In genomic region chr17:46225274-46225794, GRCh38 we compare ENCODE assay signal across 1 cellular context.
A peak's percentile ranks its signal among the peaks of the same experiment; 100 is the strongest.
TF ChIP-seq lines count a peak whose summit lies in the region.
"Not testable (repeated sequence)": the region's sequence is repeated elsewhere in the genome, so short reads cannot be mapped to it uniquely, and the experiment has no call there.

No MANE protein-coding gene starts in this region.

TF ChIP-seq in HepG2, 621 proteins besides CTCF, POLR2A, EP300 and RAD21 (continued from another document):
- TF ChIP-seq ELF3 (CRISPR knock-in tag; IDR thresholded peaks at IDR 0.05), result 0 out of 2 replicates have a peak, but pooled peaks have one; percentile 12
- TF ChIP-seq HMGXB4 (CRISPR knock-in tag; IDR thresholded peaks at IDR 0.05; ENCODE audit: borderline replicate concordance in 1 of 2, low read depth in 1 of 2), result peak; percentile 36 to 66; a peak in 2 of 4 replicates
- TF ChIP-seq KDM1A (CRISPR knock-in tag; IDR thresholded peaks at IDR 0.05), result 0 out of 2 replicates have a peak, but pooled peaks have one; percentile 64
- peak; percentile 53 for TF ChIP-seq PHF20 (CRISPR knock-in tag; IDR thresholded peaks at IDR 0.05)
- peak; percentile 46; the same call in 1 of the 2 replicates for TF ChIP-seq SAP130 (CRISPR knock-in tag; IDR thresholded peaks at IDR 0.05; ENCODE audit: low read depth)
- not testable (repeated sequence) for TF ChIP-seq SP1 (IDR thresholded peaks at IDR 0.05); GABPA (CRISPR knock-in tag; IDR thresholded peaks at IDR 0.05; ENCODE audit: low read depth); CREB1 (CRISPR knock-in tag; IDR thresholded peaks at IDR 0.05); SOX13 (CRISPR knock-in tag; conservative IDR thresholded peaks at IDR 0.05 in 1 of 2, IDR thresholded peaks at IDR 0.05 in 1 of 2)
- TF ChIP-seq SP1 (CRISPR knock-in tag; IDR thresholded peaks at IDR 0.05), result peak; percentile 81
- TF ChIP-seq KAT8 (CRISPR knock-in tag; IDR thresholded peaks at IDR 0.05), result peak; percentile 62
- TF ChIP-seq KDM2A (CRISPR knock-in tag; IDR thresholded peaks at IDR 0.05; ENCODE audit: borderline replicate concordance, low read depth), result 0 out of 2 replicates have a peak, but pooled peaks have one; percentile 37
- TF ChIP-seq POLR2G (IDR thresholded peaks at IDR 0.05; ENCODE audit: low read depth, low read length), result peak; percentile 45; the same call in 1 of the 2 replicates
- TF ChIP-seq ZNF687 (CRISPR knock-in tag; IDR thresholded peaks at IDR 0.05), result peak; percentile 35
- 0 out of 2 replicates have a peak, but pooled peaks have one; percentile 14 for TF ChIP-seq GABPA (IDR thresholded peaks at IDR 0.05; ENCODE audit: low read depth, low read length)
- peak; percentile 22; the same call in 1 of the 2 replicates for TF ChIP-seq ARID4A (CRISPR knock-in tag; IDR thresholded peaks at IDR 0.05; ENCODE audit: borderline replicate concordance)
- TF ChIP-seq GABPB1 (CRISPR knock-in tag; IDR thresholded peaks at IDR 0.05), result peak; percentile 83
- peak; percentile 91 for TF ChIP-seq PBX2 (CRISPR knock-in tag; IDR thresholded peaks at IDR 0.05)
- peak; percentile 14 for TF ChIP-seq YY1 (IDR thresholded peaks at IDR 0.05; ENCODE audit: insufficient read depth, insufficient replicate concordance, low read depth, low read length)
- peak; percentile 82 for TF ChIP-seq KMT2B (CRISPR knock-in tag; IDR thresholded peaks at IDR 0.05)
- TF ChIP-seq MAX (IDR thresholded peaks at IDR 0.05), result peak; percentile 29; the same call in 1 of the 2 replicates
- TF ChIP-seq ZFX (CRISPR knock-in tag; IDR thresholded peaks at IDR 0.05; ENCODE audit: low read depth), result peak; percentile 72
- peak; percentile 56 for TF ChIP-seq YEATS2 (CRISPR knock-in tag; IDR thresholded peaks at IDR 0.05; ENCODE audit: borderline replicate concordance)
- TF ChIP-seq RBFOX2 (IDR thresholded peaks at IDR 0.05; ENCODE audit: low read depth, low read length), result 0 out of 2 replicates have a peak, but pooled peaks have one; percentile 13
- peak; percentile 70; the same call in 1 of the 2 replicates for TF ChIP-seq PHF8 (CRISPR knock-in tag; IDR thresholded peaks at IDR 0.05)
- peak; percentile 44; the same call in 1 of the 2 replicates for TF ChIP-seq ZNF574 (CRISPR knock-in tag; IDR thresholded peaks at IDR 0.05)
- TF ChIP-seq DRAP1 (CRISPR knock-in tag; IDR thresholded peaks at IDR 0.05), result peak; percentile 58
- TF ChIP-seq CREB1 (IDR thresholded peaks at IDR 0.05), result peak; percentile 48
- TF ChIP-seq SALL1 (CRISPR knock-in tag; IDR thresholded peaks at IDR 0.05), result peak; percentile 26; the same call in 1 of the 2 replicates
- peak; percentile 51; the same call in 1 of the 2 replicates for TF ChIP-seq SOX13 (IDR thresholded peaks at IDR 0.05)
- TF ChIP-seq POLR2AphosphoS5 (IDR thresholded peaks at IDR 0.05; ENCODE audit: low read depth, low read length), result peak; percentile 31; the same call in 1 of the 2 replicates
- TF ChIP-seq ZNF777 (CRISPR knock-in tag; IDR thresholded peaks at IDR 0.05), result peak; percentile 63
- TF ChIP-seq ZMYM4 (CRISPR knock-in tag; IDR thresholded peaks at IDR 0.05), result 0 out of 2 replicates have a peak, but pooled peaks have one; percentile 22
- TF ChIP-seq ERF (CRISPR knock-in tag; IDR thresholded peaks at IDR 0.05), result 0 out of 2 replicates have a peak, but pooled peaks have one; percentile 16
